Comparison of ENCODE assay signal across 19 cellular contexts in the genomic region with DNA sequence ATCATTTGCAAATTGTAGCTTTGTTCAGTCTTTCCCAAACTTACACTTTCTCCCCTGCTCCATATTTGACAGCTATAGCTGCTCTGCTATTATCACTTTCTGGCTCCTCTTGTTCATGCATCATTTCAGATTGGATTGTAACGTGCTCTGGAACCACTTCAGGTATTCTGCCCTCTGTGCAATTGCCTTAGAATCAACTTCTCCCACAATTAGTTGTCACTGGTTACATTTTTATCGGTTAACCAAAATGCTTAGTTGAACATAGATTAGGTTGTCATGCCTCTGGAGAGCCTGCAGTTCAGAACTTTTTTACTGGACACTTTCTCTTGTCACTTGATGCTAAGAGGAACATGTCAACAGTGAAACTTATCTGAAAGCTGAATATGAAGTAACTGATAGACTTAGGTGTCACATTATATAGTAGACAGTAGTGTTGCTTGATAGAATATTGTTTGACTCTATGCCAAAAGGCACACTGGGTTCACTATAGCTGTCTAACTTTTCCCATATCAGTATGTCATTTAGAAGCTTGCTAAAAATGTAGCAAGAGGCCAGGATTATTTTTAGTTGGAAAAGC.
"Had no signal": no experiment of that assay in that cellular context is flagged by ENCODE, and none has a peak within 500 bp of the region (broad histone marks: within the 10 kb centered on the region; RNA-seq: fewer than 3 reads in every experiment).

No MANE protein-coding gene starts in this region.

- DNase-seq: activated CD4-positive, alpha-beta T cell treated with anti-CD3 and anti-CD28 coated beads, Interleukin-2, amount 50 U/mL, for 1 hour; activated CD4-positive, CD25-positive, alpha-beta regulatory T cell treated with anti-CD3 and anti-CD28 coated beads, Interleukin-2, amount 50 U/mL, for 72 hours; activated CD8-positive, alpha-beta T cell treated with anti-CD3 and anti-CD28 coated beads, Interleukin-2, amount 10 ng/mL, durations not matched to agents 7 days and 5 days; activated gamma-delta T cell treated with Interleukin-2 at 50 U/mL for 16 hours; amniotic stem cell; effector CD4-positive, alpha-beta T cell; erythroblast; foreskin keratinocyte; immature natural killer cell; kidney glomerular epithelial cell; retina; spleen; stimulated activated CD4-positive, alpha-beta T cell treated with anti-CD3 and anti-CD28 coated beads, Interleukin-4, amount 100 ng/mL, for 1 hour; stimulated activated naive CD4-positive, alpha-beta T cell treated with Interleukin-2 at 50 U/mL for 16 hours; upper lobe of left lung; WERI-Rb-1 had no signal

- H3K36me3 ChIP-seq: spleen, upper lobe of left lung, WERI-Rb-1 had no signal

- H3K27me3 ChIP-seq: foreskin keratinocyte, hepatocyte, spleen had no signal

- H3K9me3 ChIP-seq: spleen, upper lobe of left lung had no signal

- ATAC-seq: activated CD8-positive, alpha-beta T cell treated with anti-CD3 and anti-CD28 coated beads, Interleukin-2, amount 10 ng/mL, durations not matched to agents 7 days and 5 days; activated naive CD4-positive, alpha-beta T cell treated with anti-CD3 and anti-CD28 coated beads, Interleukin-2, amount 50 U/mL, for 72 hours; foreskin keratinocyte; natural killer cell treated with Interleukin-12 subunit alpha and Interleukin-12 subunit beta and Interleukin-15 and Interleukin-18, amount 100 ng/mL, for 72 hours had no signal

- H3K4me1 ChIP-seq: spleen, upper lobe of left lung had no signal

- H3K27ac ChIP-seq: foreskin keratinocyte, hepatocyte, spleen, upper lobe of left lung, WERI-Rb-1 had no signal

- H3K4me3 ChIP-seq: hepatocyte, spleen, upper lobe of left lung had no signal
